Comparison of ENCODE assay signal across 26 cellular contexts in the genomic region with DNA sequence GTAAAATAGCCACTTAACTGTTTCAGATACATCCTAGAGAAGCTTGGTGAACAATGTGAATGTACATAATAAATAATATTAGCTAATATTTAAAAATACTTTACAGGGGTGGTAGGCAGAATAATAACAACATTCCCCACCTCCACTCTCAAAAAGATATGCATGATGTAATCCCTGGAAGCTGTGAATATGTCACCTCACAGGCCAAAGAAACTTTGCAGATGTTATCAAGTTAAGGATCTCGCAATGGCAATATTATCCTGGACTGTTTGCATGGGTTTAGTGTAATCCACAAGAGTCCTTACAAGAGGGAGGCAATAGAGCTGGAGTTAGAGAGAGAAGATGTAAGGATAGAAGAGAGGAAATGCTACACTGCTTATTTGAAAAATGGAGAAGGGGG.
"Had no signal": no experiment of that assay in that cellular context is flagged by ENCODE, and none has a peak within 500 bp of the region (broad histone marks: within the 10 kb centered on the region; RNA-seq: fewer than 3 reads in every experiment).

No MANE protein-coding gene starts in this region.

- H3K36me3 Mint-ChIP-seq: activated CD8-positive, alpha-beta memory T cell treated with anti-CD3 and anti-CD28 coated beads, Interleukin-2, amount 10 ng/mL, durations not matched to agents 7 days and 5 days; activated naive CD4-positive, alpha-beta T cell treated with anti-CD3 and anti-CD28 coated beads, Interleukin-2, amount 50 U/mL, for 24 hours had no signal

- H3K9me3 ChIP-seq: body of pancreas, MG63, SJCRH30 had no signal

- DNase-seq: activated B cell treated with CpG ODN at 0.5 μM for 24 hours; activated CD4-positive, alpha-beta T cell treated with anti-CD3 and anti-CD28 coated beads for 1 hour; activated CD4-positive, alpha-beta T cell treated with anti-CD3 and anti-CD28 coated beads, Interleukin-2, amount 10 ng/mL, durations not matched to agents 24 days and 14 days; activated CD4-positive, alpha-beta T cell treated with anti-CD3 and anti-CD28 coated beads, Interleukin-2, amount 50 U/mL, for 48 hours; activated CD8-positive, alpha-beta memory T cell treated with anti-CD3 and anti-CD28 coated beads, Interleukin-2, amount 10 ng/mL, durations not matched to agents 7 days and 5 days; activated effector memory CD4-positive, alpha-beta T cell treated with Interleukin-2 at 50 U/mL for 16 hours; activated naive CD4-positive, alpha-beta T cell; activated T-cell treated with anti-CD3 and anti-CD28 coated beads, Interleukin-2, amount 50 U/mL, for 24 hours; aorta; body of pancreas; central memory CD4-positive, alpha-beta T cell; MG63; MV-4-11; NCI-H1092 treated with DMSO at 0.1 percent for 48 hours; NCI-H1417 treated with DMSO at 0.1 percent for 48 hours; NCI-H1694; NCI-H2029 treated with DMSO at 0.1 percent for 48 hours; NCI-H345; NCI-H510A; SJCRH30; SW 1271 had no signal

- H3K27ac ChIP-seq: body of pancreas, KMS-11, SJCRH30 had no signal

- ATAC-seq: activated CD8-positive, alpha-beta memory T cell treated with anti-CD3 and anti-CD28 coated beads, Interleukin-2, amount 10 ng/mL, durations not matched to agents 7 days and 5 days; body of pancreas; SK-N-SH treated with all-trans-retinoic acid at 6 μM for 48 hours had no signal

- H3K27me3 ChIP-seq: body of pancreas, MG63, SJCRH30 had no signal

- H3K4me3 Mint-ChIP-seq: activated B cell treated with CpG ODN at 0.5 μM for 24 hours; activated CD4-positive, alpha-beta T cell treated with anti-CD3 and anti-CD28 coated beads, Interleukin-2, amount 10 ng/mL, durations not matched to agents 24 days and 14 days; activated CD8-positive, alpha-beta memory T cell treated with anti-CD3 and anti-CD28 coated beads, Interleukin-2, amount 10 ng/mL, durations not matched to agents 7 days and 5 days; activated naive CD4-positive, alpha-beta T cell treated with anti-CD3 and anti-CD28 coated beads, Interleukin-2, amount 50 U/mL, for 24 hours; activated T-cell treated with anti-CD3 and anti-CD28 coated beads, Interleukin-2, amount 50 U/mL, for 24 hours; activated T-helper 1 cell treated with anti-CD3 and anti-CD28 coated beads, Interleukin-12 subunit alpha, Interleukin-12 subunit beta, Interleukin-2, Interleukin-4 antibody, amounts not matched to agents 30 ng/mL and 10 ng/mL and 1 ng/mL, durations not matched to agents 14 hours and 24 hours and 36 hours; T-helper 1 cell treated with Interleukin-12 subunit alpha and Interleukin-12 subunit beta and Interleukin-4 antibody, amounts not matched to agents 30 μg/mL and 1 μg/mL, for 36 hours had no signal

- H3K4me3 ChIP-seq: body of pancreas, MG63, SJCRH30 had no signal

- H3K4me1 Mint-ChIP-seq: activated B cell treated with CpG ODN at 0.5 μM for 24 hours; activated naive CD4-positive, alpha-beta T cell treated with anti-CD3 and anti-CD28 coated beads, Interleukin-2, amount 50 U/mL, for 24 hours had no signal

- H3K27ac Mint-ChIP-seq: activated B cell treated with CpG ODN at 0.5 μM for 24 hours; activated CD4-positive, alpha-beta T cell treated with anti-CD3 and anti-CD28 coated beads, Interleukin-2, amount 10 ng/mL, durations not matched to agents 24 days and 14 days; activated CD8-positive, alpha-beta memory T cell treated with anti-CD3 and anti-CD28 coated beads, Interleukin-2, amount 10 ng/mL, durations not matched to agents 7 days and 5 days; activated naive CD4-positive, alpha-beta T cell treated with anti-CD3 and anti-CD28 coated beads, Interleukin-2, amount 50 U/mL, for 24 hours; activated T-cell treated with anti-CD3 and anti-CD28 coated beads, Interleukin-2, amount 50 U/mL, for 24 hours; activated T-helper 1 cell treated with anti-CD3 and anti-CD28 coated beads, Interleukin-12 subunit alpha, Interleukin-12 subunit beta, Interleukin-2, Interleukin-4 antibody, amounts not matched to agents 30 ng/mL and 10 ng/mL and 1 ng/mL, durations not matched to agents 14 hours and 24 hours and 36 hours; T-helper 1 cell treated with Interleukin-12 subunit alpha and Interleukin-12 subunit beta and Interleukin-4 antibody, amounts not matched to agents 30 μg/mL and 1 μg/mL, for 36 hours had no signal

- H3K36me3 ChIP-seq: MG63, SJCRH30 had no signal

- H3K4me1 ChIP-seq: SJCRH30 had no signal

- H3K9me3 Mint-ChIP-seq: activated B cell treated with CpG ODN at 0.5 μM for 24 hours; activated CD4-positive, alpha-beta T cell treated with anti-CD3 and anti-CD28 coated beads, Interleukin-2, amount 10 ng/mL, durations not matched to agents 24 days and 14 days; activated naive CD4-positive, alpha-beta T cell treated with anti-CD3 and anti-CD28 coated beads, Interleukin-2, amount 50 U/mL, for 24 hours; activated T-cell treated with anti-CD3 and anti-CD28 coated beads, Interleukin-2, amount 50 U/mL, for 24 hours; activated T-helper 1 cell treated with anti-CD3 and anti-CD28 coated beads, Interleukin-12 subunit alpha, Interleukin-12 subunit beta, Interleukin-2, Interleukin-4 antibody, amounts not matched to agents 30 ng/mL and 10 ng/mL and 1 ng/mL, durations not matched to agents 14 hours and 24 hours and 36 hours; T-helper 1 cell treated with Interleukin-12 subunit alpha and Interleukin-12 subunit beta and Interleukin-4 antibody, amounts not matched to agents 30 μg/mL and 1 μg/mL, for 36 hours had no signal
